In genomic region chr20:25695532-25696383, GRCh38 we compare ENCODE assay signal across 1 cellular context.
TF ChIP-seq lines count a peak whose summit lies in the region.

No MANE protein-coding gene starts in this region.

TF ChIP-seq in HepG2, 621 proteins besides CTCF, POLR2A, EP300 and RAD21 (continued from another document and continues in another):
- TF ChIP-seq HDAC6 (IDR thresholded peaks at IDR 0.05; ENCODE audit: low read depth, low read length): no peak
- TF ChIP-seq PLRG1 (conservative IDR thresholded peaks at IDR 0.05): no peak
- 0 out of 2 replicates have a peak, but pooled peaks have one; percentile 13 for TF ChIP-seq ADNP (CRISPR knock-in tag; IDR thresholded peaks at IDR 0.05)
- 0 out of 2 replicates have a peak, but pooled peaks have one; percentile 40 for TF ChIP-seq RFXANK (CRISPR knock-in tag; IDR thresholded peaks at IDR 0.05)
- TF ChIP-seq IRF9 (CRISPR knock-in tag; IDR thresholded peaks at IDR 0.05; ENCODE audit: borderline replicate concordance): no peak
- 0 out of 2 replicates have a peak, but pooled peaks have one; percentile 39 for TF ChIP-seq ZNF17 (CRISPR knock-in tag; IDR thresholded peaks at IDR 0.05)
- no peak for TF ChIP-seq ARID2 (CRISPR knock-in tag; IDR thresholded peaks at IDR 0.05; ENCODE audit: borderline replicate concordance)
- TF ChIP-seq EEA1 (CRISPR knock-in tag; IDR thresholded peaks at IDR 0.05; ENCODE audit: borderline replicate concordance): no peak
- no peak; the same call in 1 of the 2 replicates for TF ChIP-seq ATF5 (CRISPR knock-in tag; IDR thresholded peaks at IDR 0.05; ENCODE audit: low read depth)
- 0 out of 2 replicates have a peak, but pooled peaks have one; percentile 30 for TF ChIP-seq ZNF713 (CRISPR knock-in tag; IDR thresholded peaks at IDR 0.05)
- 0 out of 2 replicates have a peak, but pooled peaks have one; percentile 38 for TF ChIP-seq ZNF609 (CRISPR knock-in tag; IDR thresholded peaks at IDR 0.05; ENCODE audit: borderline replicate concordance)
- no peak for TF ChIP-seq GLI4 (CRISPR knock-in tag; IDR thresholded peaks at IDR 0.05; ENCODE audit: borderline replicate concordance)
- no peak for TF ChIP-seq ATF4 (CRISPR knock-in tag; IDR thresholded peaks at IDR 0.05)
- 0 out of 2 replicates have a peak, but pooled peaks have one; percentile 1 for TF ChIP-seq ZNF737 (CRISPR knock-in tag; IDR thresholded peaks at IDR 0.05; ENCODE audit: borderline replicate concordance)
- TF ChIP-seq ZNF607 (CRISPR knock-in tag; IDR thresholded peaks at IDR 0.05; ENCODE audit: borderline replicate concordance): no peak
- peak; percentile 23; the same call in 1 of the 2 replicates for TF ChIP-seq SIN3A (IDR thresholded peaks at IDR 0.05; ENCODE audit: borderline replicate concordance, low read depth, low read length)
- TF ChIP-seq NR2F2 (IDR thresholded peaks at IDR 0.05; ENCODE audit: borderline replicate concordance, low read depth): no peak
- TF ChIP-seq ZNF18 (CRISPR knock-in tag; IDR thresholded peaks at IDR 0.05; ENCODE audit: insufficient replicate concordance): no peak
- TF ChIP-seq TRIM24 (CRISPR knock-in tag; IDR thresholded peaks at IDR 0.05): no peak
- peak; percentile 73; the same call in 1 of the 2 replicates for TF ChIP-seq SMAD9 (CRISPR knock-in tag; IDR thresholded peaks at IDR 0.05)
- TF ChIP-seq ASH2L (IDR thresholded peaks at IDR 0.05; ENCODE audit: insufficient read length, low read depth, low read length): no peak
- no peak for TF ChIP-seq ZNF513 (CRISPR knock-in tag; conservative IDR thresholded peaks at IDR 0.05)
- no peak for TF ChIP-seq MXD1 (CRISPR knock-in tag; IDR thresholded peaks at IDR 0.05)
- no peak for TF ChIP-seq MIER2 (CRISPR knock-in tag; IDR thresholded peaks at IDR 0.05)
- TF ChIP-seq PATZ1 (CRISPR knock-in tag; IDR thresholded peaks at IDR 0.05): peak; percentile 27
- no peak for TF ChIP-seq HDAC1 (CRISPR knock-in tag; IDR thresholded peaks at IDR 0.05)
- no peak for TF ChIP-seq ZNF614 (CRISPR knock-in tag; IDR thresholded peaks at IDR 0.05; ENCODE audit: borderline replicate concordance)
- TF ChIP-seq AKNA (CRISPR knock-in tag; IDR thresholded peaks at IDR 0.05; ENCODE audit: borderline replicate concordance): peak; percentile 49; the same call in 1 of the 2 replicates
- TF ChIP-seq GABPB1 (CRISPR knock-in tag; IDR thresholded peaks at IDR 0.05): no peak
- TF ChIP-seq DPF2 (CRISPR knock-in tag; IDR thresholded peaks at IDR 0.05; ENCODE audit: borderline replicate concordance, low read depth): no peak
- TF ChIP-seq ZNF740 (CRISPR knock-in tag; IDR thresholded peaks at IDR 0.05): 0 out of 2 replicates have a peak, but pooled peaks have one; percentile 32
- TF ChIP-seq BCL3 (CRISPR knock-in tag; IDR thresholded peaks at IDR 0.05): 0 out of 2 replicates have a peak, but pooled peaks have one; percentile 33
- TF ChIP-seq SYNCRIP (IDR thresholded peaks at IDR 0.05; ENCODE audit: insufficient read depth, low read depth, low read length): no peak
- no peak for TF ChIP-seq NFYC (CRISPR knock-in tag; IDR thresholded peaks at IDR 0.05)
